ENCODE assay signal across 8 cellular contexts in genomic region chr17:74972973-74973328, GRCh38. TPM values are rescaled to one million over a fixed set of nuclear protein-coding genes. Genes with fewer than 3 reads are reported as not detected.
A peak's percentile ranks its signal among the peaks of the same experiment; 100 is the strongest.
DNase-seq lines count a peak whose midpoint lies in the region; ATAC-seq, FAIRE-seq and TF ChIP-seq lines count a peak whose summit lies in the region.

No MANE protein-coding gene starts in this region.

- no peaks in the 10 kb centered on the region for H3K36me3 ChIP-seq in GM12878 (ENCODE audit: control insufficient read depth in 2 of 2, insufficient read depth in 2 of 2, low read length in 1 of 2)
- H3K36me3 ChIP-seq in mesenchymal stem cell (ENCODE audit: control insufficient read depth in 1 of 2, insufficient read depth in 2 of 2, low read depth in 1 of 2, low read length in 2 of 2): no peaks in the 10 kb centered on the region
- no peaks in the 10 kb centered on the region for H3K36me3 ChIP-seq in tibial nerve

- RAD21 ChIA-PET in GM12878 (lab: Charles Lee; ENCODE audit: unreplicated experiment): interaction anchor here (1.0 kb wide), 1 partner anchor 40 kb away, joined by 3 read pairs; no protein-coding TSS in a partner anchor

- H3K4ac ChIP-seq in mesenchymal stem cell (ENCODE audit: low read depth in 1 of 2, low read length in 2 of 2): no peak overlapping the region

- H3K4me3 ChIP-seq in GM12878 (no peak overlapping the region), mesenchymal stem cell (ENCODE audit: insufficient read depth in 1 of 2, low read depth in 1 of 2, low read length in 2 of 2) (peak overlapping the region in 1 of 2 experiments; percentile 61), tibial nerve (peak overlapping the region in 3 of 4 donors; percentile 34 to 55 (median 54))

- TF ChIP-seq CTCF in GM12878 (IDR thresholded peaks at IDR 0.05 in 2 of 3, conservative IDR thresholded peaks at IDR 0.05 in 1 of 3; ENCODE audit: control insufficient read depth in 2 of 3, extremely low read depth in 1 of 3, insufficient read depth in 1 of 3, low read depth in 3 of 3, low read length in 3 of 3) (no peak), tibial nerve (IDR thresholded peaks at IDR 0.05) (no peak)

- H3K9ac ChIP-seq in GM12878 (ENCODE audit: control insufficient read depth, insufficient read depth, low read length): no peak overlapping the region
- H3K9ac ChIP-seq in mesenchymal stem cell (ENCODE audit: low read length): no peak overlapping the region

- BruUV-seq in GM12878 (replicated peaks; lab: Mats Ljungman, UMichigan): no TSS peak

- CTCF ChIA-PET in activated CD8-positive, alpha-beta memory T cell treated with anti-CD3 and anti-CD28 coated beads, Interleukin-2, amount 10 ng/mL, durations not matched to agents 7 days and 5 days (lab: Charles Lee): interaction anchor here (0.8 to 8.8 kb wide), 6 partner anchors 11 to 141 kb away, joined by 3 to 80 read pairs (median 8); partner anchors contain the start of gene MRPL58
- CTCF ChIA-PET in GM12878 (lab: Yijun Ruan, JAX): interaction anchor here (1.2 to 12.7 kb wide), 4 partner anchors 11 to 229 kb away, joined by 4 to 92 read pairs (median 6); partner anchors contain the start of gene MRPL58

- no peak overlapping the region for H2BK12ac ChIP-seq in mesenchymal stem cell (ENCODE audit: low read length in 2 of 2)

- TF ChIP-seq EP300 in GM12878 (IDR thresholded peaks at IDR 0.05; ENCODE audit: borderline replicate concordance in 1 of 2, control insufficient read depth in 1 of 2, low read depth in 2 of 2, low read length in 2 of 2) (no peak), tibial nerve (IDR thresholded peaks at IDR 0.05) (no peak)

- peaks cover 6% of the 10 kb centered on the region for H3K4me1 Mint-ChIP-seq in activated CD8-positive, alpha-beta memory T cell treated with anti-CD3 and anti-CD28 coated beads, Interleukin-2, amount 10 ng/mL, durations not matched to agents 7 days and 5 days

- no peak overlapping the region for H4K91ac ChIP-seq in mesenchymal stem cell (ENCODE audit: low read length)

- intact Hi-C loops in GM12878 (cut with micrococcal nuclease; ENCODE audit: unreplicated experiment): no loop called here

- WGBS in GM12878 (ENCODE audit: insufficient coverage, insufficient replicate concordance, low lambda C conversion rate, missing lambda C conversion rate): 16% methylated on average over 16 of the region's 17 CpGs
- 28% methylated on average over 13 of the region's 17 CpGs for WGBS in mesenchymal stem cell
- WGBS in tibial nerve, 2 donors: 12 to 14% methylated on average over 17 of the region's 17 CpGs

- H2BK15ac ChIP-seq in mesenchymal stem cell (ENCODE audit: low read depth, poor library complexity, severe bottlenecking): no peak overlapping the region

- no peak overlapping the region for H3K23ac ChIP-seq in mesenchymal stem cell (ENCODE audit: low read length in 2 of 2)

- H3K27ac Mint-ChIP-seq in activated CD8-positive, alpha-beta memory T cell treated with anti-CD3 and anti-CD28 coated beads, Interleukin-2, amount 10 ng/mL, durations not matched to agents 7 days and 5 days: no peak overlapping the region

- POLR2A ChIA-PET in GM12878 (lab: Charles Lee): interaction anchor here (0.6 to 1.5 kb wide), 2 partner anchors 10 to 460 kb away, joined by 3 to 6 read pairs; no protein-coding TSS in a partner anchor

- no peak for ATAC-seq in activated CD8-positive, alpha-beta memory T cell treated with anti-CD3 and anti-CD28 coated beads, Interleukin-2, amount 10 ng/mL, durations not matched to agents 7 days and 5 days
- ATAC-seq in GM12878 (no peak; the same call in 2 of the 3 replicates), HG02973 (IDR thresholded peaks at IDR 0.05; ENCODE audit: unreplicated experiment) (no peak), GM19397 (IDR thresholded peaks at IDR 0.05; ENCODE audit: unreplicated experiment) (no peak)

- peak overlapping the region; percentile 83 for H3K4me2 ChIP-seq in GM12878 (ENCODE audit: control insufficient read depth, insufficient read depth)
- H3K4me2 ChIP-seq in mesenchymal stem cell (ENCODE audit: low read length, poor library complexity, severe bottlenecking): peak overlapping the region; percentile 86

- H3K4me1 ChIP-seq in GM12878 (ENCODE audit: control insufficient read depth, insufficient read depth, low read length) (no peaks in the 10 kb centered on the region), mesenchymal stem cell (ENCODE audit: control insufficient read depth, insufficient read depth, low read depth, low read length) (peaks cover 13% of the 10 kb centered on the region), tibial nerve (peaks cover 0 to 16% (median 11%) of the 10 kb centered on the region in 4 donors)

- H3K9me3 Mint-ChIP-seq in activated CD8-positive, alpha-beta memory T cell treated with anti-CD3 and anti-CD28 coated beads, Interleukin-2, amount 10 ng/mL, durations not matched to agents 7 days and 5 days (ENCODE audit: low read depth): no peaks in the 10 kb centered on the region

- in situ Hi-C loops in GM12878 (cut with MboI): no loop called here

- FAIRE-seq in GM12878 (lab: Jason Lieb, UNC): no peak

- no peak overlapping the region for H3K18ac ChIP-seq in mesenchymal stem cell (ENCODE audit: low read depth in 1 of 2, low read length in 2 of 2)

- H2AFZ ChIP-seq in GM12878 (ENCODE audit: control insufficient read depth, low read depth, low read length) (no peak overlapping the region; the same call in 1 of the 2 replicates), mesenchymal stem cell (ENCODE audit: low read depth, low read length) (no peak overlapping the region)

- H3K36me3 Mint-ChIP-seq in activated CD8-positive, alpha-beta memory T cell treated with anti-CD3 and anti-CD28 coated beads, Interleukin-2, amount 10 ng/mL, durations not matched to agents 7 days and 5 days: no peaks in the 10 kb centered on the region

- H3K27me3 ChIP-seq in GM12878 (replicated peaks in 1 of 2; ENCODE audit: control insufficient read depth in 2 of 2, insufficient read depth in 2 of 2, low read length in 1 of 2): peaks cover 7 to 11% of the 10 kb centered on the region in 2 experiments; a peak in 3 of 4 replicates
- peaks cover 34 to 58% of the 10 kb centered on the region in 2 experiments for H3K27me3 ChIP-seq in mesenchymal stem cell (ENCODE audit: control insufficient read depth in 1 of 2, insufficient read depth in 1 of 2, low read length in 2 of 2)
- peaks cover 0 to 36% of the 10 kb centered on the region in 2 donors for H3K27me3 ChIP-seq in tibial nerve

- H3K9me3 ChIP-seq in GM12878 (replicated peaks; ENCODE audit: control insufficient read depth, insufficient read depth, low read length) (no peaks in the 10 kb centered on the region), mesenchymal stem cell (ENCODE audit: control insufficient read depth, low read length) (no peaks in the 10 kb centered on the region), tibial nerve (no peaks in the 10 kb centered on the region)

- SMC1A ChIA-PET in GM12878 (lab: Charles Lee; ENCODE audit: uncharacterized antibody, unreplicated experiment): interaction anchor here (1.7 kb wide), 1 partner anchor 11 kb away, joined by 6 read pairs; no protein-coding TSS in a partner anchor

- no peaks in the 10 kb centered on the region for H3K79me2 ChIP-seq in GM12878 (ENCODE audit: control insufficient read depth, insufficient read depth, low read length)

- no peak for DNase-seq in activated CD8-positive, alpha-beta memory T cell treated with anti-CD3 and anti-CD28 coated beads, Interleukin-2, amount 10 ng/mL, durations not matched to agents 7 days and 5 days
- DNase-seq in activated CD8-positive, alpha-beta memory T cell treated with anti-CD3 and anti-CD28 coated beads for 24 hours: no peak
- no peak for DNase-seq in GM12878 (ENCODE audit: low read depth, low spot score)
- no peak for DNase-seq in mesenchymal stem cell
- no peak for DNase-seq in tibial nerve (ENCODE audit: low spot score in 2 of 2)
- DNase-seq in NCI-H774 (lab: John Stamatoyannopoulos, UW): no peak

- TF ChIP-seq POLR2A in GM12878 (IDR thresholded peaks at IDR 0.05; ENCODE audit: low read depth, low read length): no peak
- TF ChIP-seq POLR2A in tibial nerve (IDR thresholded peaks at IDR 0.05): no peak

- no peak overlapping the region for H2AK5ac ChIP-seq in mesenchymal stem cell (ENCODE audit: low read length, severe bottlenecking)

- no peak overlapping the region for H4K8ac ChIP-seq in mesenchymal stem cell (ENCODE audit: low read length)

- H2BK5ac ChIP-seq in mesenchymal stem cell (ENCODE audit: low read depth, low read length, poor library complexity, severe bottlenecking): no peak overlapping the region

- H4K20me1 ChIP-seq in GM12878 (ENCODE audit: control insufficient read depth, insufficient read depth): no peaks in the 10 kb centered on the region

- no peak for TF ChIP-seq RAD21 in GM12878 (IDR thresholded peaks at IDR 0.05; ENCODE audit: insufficient read depth, low read depth, low read length)

- peak overlapping the region; percentile 60 for H3K4me3 Mint-ChIP-seq in activated CD8-positive, alpha-beta memory T cell treated with anti-CD3 and anti-CD28 coated beads, Interleukin-2, amount 10 ng/mL, durations not matched to agents 7 days and 5 days

- H3K27ac ChIP-seq in GM12878 (ENCODE audit: control insufficient read depth, insufficient read depth) (no peak overlapping the region), mesenchymal stem cell (ENCODE audit: low read length, poor library complexity, severe bottlenecking) (no peak overlapping the region), tibial nerve (peak overlapping the region in 2 of 4 donors; percentile 14 to 66)

- no peak overlapping the region for H2BK120ac ChIP-seq in mesenchymal stem cell (ENCODE audit: low read depth, low read length)

- peaks cover 39% of the 10 kb centered on the region for H3K27me3 Mint-ChIP-seq in activated CD8-positive, alpha-beta memory T cell treated with anti-CD3 and anti-CD28 coated beads, Interleukin-2, amount 10 ng/mL, durations not matched to agents 7 days and 5 days

- no peak overlapping the region for H3K14ac ChIP-seq in mesenchymal stem cell (ENCODE audit: low read length in 2 of 2)

- no peaks in the 10 kb centered on the region for H3K79me1 ChIP-seq in mesenchymal stem cell (replicated peaks; ENCODE audit: low read length, poor library complexity, severe bottlenecking)

RNA-seq across cellular contexts. Expression of gene HID1, which starts 0.4 kb away (rescaled TPM):
- not detected for total RNA-seq in activated CD8-positive, alpha-beta memory T cell treated with anti-CD3 and anti-CD28 coated beads, Interleukin-2, amount 10 ng/mL, durations not matched to agents 7 days and 5 days
- total RNA-seq in GM12878 (2013; cell fraction: nucleolus; rRNA removed): 0.21 TPM in 1 of 2 replicates, not detected in the other
- total RNA-seq in GM12878 (2014; rRNA removed) (0.40 and 0.54 TPM in 2 replicates), GM12878 (2014; rRNA removed; fragmentation: Illumina TruSeq; extraction: Trizol) (0.04 TPM in 1 of 2 replicates, not detected in the other), GM12878 (2021) (0.37 and 0.77 TPM in 2 replicates), tibial nerve (10 to 100 TPM in 1 of 4 donors, 1 to 10 TPM in 3; 5.7 to 11.6 (median 8.9) TPM)
- 0.41 TPM for polyA plus RNA-seq in GM12878 (2011; ENCODE audit: low read depth)
- polyA plus RNA-seq in GM12878 (2011; rRNA removed) (0.14 and 0.69 TPM in 2 replicates), GM12878 (2014; fragmentation: Illumina TruSeq; extraction: Trizol) (0.09 and 0.30 TPM in 2 replicates), GM12878 (2014; fragmentation: Nextera tagmentation; extraction: Ambion mirVana) (not detected), GM12878 (2014; rRNA removed) (0.12 and 0.51 TPM in 2 replicates), GM12878 (2016; fragmentation: Nextera tagmentation; extraction: Ambion mirVana) (under 1 TPM; 0.24 to 0.63 TPM)
- 0.10 and 0.13 TPM in 2 replicates for polyA plus RNA-seq in GM12878 (2011; cell fraction: cytosol; rRNA removed)
- polyA plus RNA-seq in GM12878 (2011; cell fraction: nucleus; rRNA removed): 1.5 and 2.0 TPM in 2 replicates
- 0.87 and 1.8 TPM in 2 replicates for polyA plus RNA-seq in GM12878 (2012)
- 0.37 and 0.62 TPM in 2 replicates for polyA minus RNA-seq in GM12878 (2011; rRNA and poly(A)+ RNA removed)
- not detected in 2 replicates for polyA minus RNA-seq in GM12878 (2011; cell fraction: cytosol; rRNA and poly(A)+ RNA removed)
- polyA minus RNA-seq in GM12878 (2011; cell fraction: nucleus; rRNA and poly(A)+ RNA removed): 0.12 and 0.57 TPM in 2 replicates
- 1.4 TPM for polyA plus RNA-seq in mesenchymal stem cell (2013, experiment 1 of 2)
- polyA plus RNA-seq in mesenchymal stem cell (2013, experiment 2 of 2): 1.5 TPM

RNA-seq across cellular contexts. Expression of gene CDR2L, which starts 14.5 kb away (rescaled TPM):
- under 1 TPM; 0.32 to 0.47 TPM for total RNA-seq in activated CD8-positive, alpha-beta memory T cell treated with anti-CD3 and anti-CD28 coated beads, Interleukin-2, amount 10 ng/mL, durations not matched to agents 7 days and 5 days
- not detected in 2 replicates for total RNA-seq in GM12878 (2013; cell fraction: nucleolus; rRNA removed)
- total RNA-seq in GM12878 (2014; rRNA removed) (0.05 TPM in 1 of 2 replicates, not detected in the other), GM12878 (2014; rRNA removed; fragmentation: Illumina TruSeq; extraction: Trizol) (0.04 TPM in 1 of 2 replicates, not detected in the other), GM12878 (2021) (0.05 and 0.18 TPM in 2 replicates), tibial nerve (10 to 100 TPM; 10.7 to 19.2 (median 13.9) TPM)
- not detected for polyA plus RNA-seq in GM12878 (2011; ENCODE audit: low read depth)
- polyA plus RNA-seq in GM12878 (2011; rRNA removed) (0.03 TPM in 1 of 2 replicates, not detected in the other), GM12878 (2014; fragmentation: Illumina TruSeq; extraction: Trizol) (not detected in 2 replicates), GM12878 (2014; fragmentation: Nextera tagmentation; extraction: Ambion mirVana) (not detected), GM12878 (2014; rRNA removed) (0.03 TPM in 1 of 2 replicates, not detected in the other), GM12878 (2016; fragmentation: Nextera tagmentation; extraction: Ambion mirVana) (under 1 TPM in 1 of 2 experiments, not detected in 1; 0.04 TPM)
- 0.05 TPM in 1 of 2 replicates, not detected in the other for polyA plus RNA-seq in GM12878 (2011; cell fraction: cytosol; rRNA removed)
- polyA plus RNA-seq in GM12878 (2011; cell fraction: nucleus; rRNA removed): 0.06 TPM in 1 of 2 replicates, not detected in the other
- polyA plus RNA-seq in GM12878 (2012): 0.08 TPM in 2 replicates
- polyA minus RNA-seq in GM12878 (2011; rRNA and poly(A)+ RNA removed): not detected in 2 replicates
- polyA minus RNA-seq in GM12878 (2011; cell fraction: cytosol; rRNA and poly(A)+ RNA removed): 0.31 and 0.53 TPM in 2 replicates
- 0.10 TPM in 1 of 2 replicates, not detected in the other for polyA minus RNA-seq in GM12878 (2011; cell fraction: nucleus; rRNA and poly(A)+ RNA removed)
- polyA plus RNA-seq in mesenchymal stem cell (2013, experiment 1 of 2): 30.2 TPM
- polyA plus RNA-seq in mesenchymal stem cell (2013, experiment 2 of 2): 29.7 TPM

RNA-seq across cellular contexts. Expression of gene OTOP3, which starts 37.3 kb away (rescaled TPM):
- not detected for total RNA-seq in activated CD8-positive, alpha-beta memory T cell treated with anti-CD3 and anti-CD28 coated beads, Interleukin-2, amount 10 ng/mL, durations not matched to agents 7 days and 5 days
- not detected in 2 replicates for total RNA-seq in GM12878 (2013; cell fraction: nucleolus; rRNA removed)
- not detected in 2 replicates for total RNA-seq in GM12878 (2014; rRNA removed)
- not detected in 2 replicates for total RNA-seq in GM12878 (2014; rRNA removed; fragmentation: Illumina TruSeq; extraction: Trizol)
- not detected in 2 replicates for total RNA-seq in GM12878 (2021)
- polyA plus RNA-seq in GM12878 (2011; ENCODE audit: low read depth): not detected
- polyA plus RNA-seq in GM12878 (2011; rRNA removed): 0.03 TPM in 1 of 2 replicates, not detected in the other
- 0.09 and 0.12 TPM in 2 replicates for polyA plus RNA-seq in GM12878 (2011; cell fraction: cytosol; rRNA removed)
- polyA plus RNA-seq in GM12878 (2011; cell fraction: nucleus; rRNA removed): 0.04 and 0.10 TPM in 2 replicates
- 0.04 TPM in 1 of 2 replicates, not detected in the other for polyA plus RNA-seq in GM12878 (2012)
- not detected in 2 replicates for polyA plus RNA-seq in GM12878 (2014; fragmentation: Illumina TruSeq; extraction: Trizol)
- not detected for polyA plus RNA-seq in GM12878 (2014; fragmentation: Nextera tagmentation; extraction: Ambion mirVana)
- 0.06 TPM in 1 of 2 replicates, not detected in the other for polyA plus RNA-seq in GM12878 (2014; rRNA removed)
- not detected for polyA plus RNA-seq in GM12878 (2016; fragmentation: Nextera tagmentation; extraction: Ambion mirVana)
- 0.21 TPM in 1 of 2 replicates, not detected in the other for polyA minus RNA-seq in GM12878 (2011; rRNA and poly(A)+ RNA removed)
- polyA minus RNA-seq in GM12878 (2011; cell fraction: cytosol; rRNA and poly(A)+ RNA removed): not detected in 2 replicates
- polyA minus RNA-seq in GM12878 (2011; cell fraction: nucleus; rRNA and poly(A)+ RNA removed): not detected in 2 replicates
- polyA plus RNA-seq in mesenchymal stem cell (2013, experiment 1 of 2): not detected
- not detected for polyA plus RNA-seq in mesenchymal stem cell (2013, experiment 2 of 2)
- total RNA-seq in tibial nerve: not detected

RNA-seq across cellular contexts. Expression of gene MRPL58, which starts 39.5 kb away (rescaled TPM):
- 10 to 100 TPM; 45.9 to 53.1 TPM for total RNA-seq in activated CD8-positive, alpha-beta memory T cell treated with anti-CD3 and anti-CD28 coated beads, Interleukin-2, amount 10 ng/mL, durations not matched to agents 7 days and 5 days
- 3.2 and 3.4 TPM in 2 replicates for total RNA-seq in GM12878 (2013; cell fraction: nucleolus; rRNA removed)
- total RNA-seq in GM12878 (2014; rRNA removed): 64.3 and 65.6 TPM in 2 replicates
- 39.5 and 46.3 TPM in 2 replicates for total RNA-seq in GM12878 (2014; rRNA removed; fragmentation: Illumina TruSeq; extraction: Trizol)
- 43.0 and 44.0 TPM in 2 replicates for total RNA-seq in GM12878 (2021)
- polyA plus RNA-seq in GM12878 (2011; ENCODE audit: low read depth): 28.1 TPM
- 53.5 and 60.3 TPM in 2 replicates for polyA plus RNA-seq in GM12878 (2011; rRNA removed)
- polyA plus RNA-seq in GM12878 (2011; cell fraction: cytosol; rRNA removed): 38.0 and 49.9 TPM in 2 replicates
- polyA plus RNA-seq in GM12878 (2011; cell fraction: nucleus; rRNA removed): 23.0 and 24.4 TPM in 2 replicates
- 25.5 and 28.9 TPM in 2 replicates for polyA plus RNA-seq in GM12878 (2012)
- polyA plus RNA-seq in GM12878 (2014; fragmentation: Illumina TruSeq; extraction: Trizol): 51.1 and 52.2 TPM in 2 replicates
- 10 to 100 TPM; 23.0 to 43.7 TPM for polyA plus RNA-seq in GM12878 (2014; fragmentation: Nextera tagmentation; extraction: Ambion mirVana)
- 60.0 and 73.2 TPM in 2 replicates for polyA plus RNA-seq in GM12878 (2014; rRNA removed)
- 10 to 100 TPM; 52.7 to 59.2 TPM for polyA plus RNA-seq in GM12878 (2016; fragmentation: Nextera tagmentation; extraction: Ambion mirVana)
- polyA minus RNA-seq in GM12878 (2011; rRNA and poly(A)+ RNA removed): 13.5 and 16.6 TPM in 2 replicates
- 8.0 and 11.3 TPM in 2 replicates for polyA minus RNA-seq in GM12878 (2011; cell fraction: cytosol; rRNA and poly(A)+ RNA removed)
- polyA minus RNA-seq in GM12878 (2011; cell fraction: nucleus; rRNA and poly(A)+ RNA removed): 3.5 and 5.5 TPM in 2 replicates
- 30.1 TPM for polyA plus RNA-seq in mesenchymal stem cell (2013, experiment 1 of 2)
- 29.8 TPM for polyA plus RNA-seq in mesenchymal stem cell (2013, experiment 2 of 2)
- total RNA-seq in tibial nerve: 10 to 100 TPM; 32.1 to 51.9 (median 46.0) TPM

RNA-seq across cellular contexts. Expression of gene OTOP2, which starts 48.9 kb away (rescaled TPM):
- total RNA-seq in activated CD8-positive, alpha-beta memory T cell treated with anti-CD3 and anti-CD28 coated beads, Interleukin-2, amount 10 ng/mL, durations not matched to agents 7 days and 5 days: not detected
- not detected in 2 replicates for total RNA-seq in GM12878 (2013; cell fraction: nucleolus; rRNA removed)
- total RNA-seq in GM12878 (2014; rRNA removed) (not detected in 2 replicates), GM12878 (2014; rRNA removed; fragmentation: Illumina TruSeq; extraction: Trizol) (not detected in 2 replicates), GM12878 (2021) (not detected in 2 replicates), tibial nerve (not detected)
- polyA plus RNA-seq in GM12878 (2011; ENCODE audit: low read depth): not detected
- polyA plus RNA-seq in GM12878 (2011; rRNA removed) (not detected in 2 replicates), GM12878 (2014; fragmentation: Illumina TruSeq; extraction: Trizol) (not detected in 2 replicates), GM12878 (2014; fragmentation: Nextera tagmentation; extraction: Ambion mirVana) (not detected), GM12878 (2014; rRNA removed) (not detected in 2 replicates), GM12878 (2016; fragmentation: Nextera tagmentation; extraction: Ambion mirVana) (not detected)
- not detected in 2 replicates for polyA plus RNA-seq in GM12878 (2011; cell fraction: cytosol; rRNA removed)
- not detected in 2 replicates for polyA plus RNA-seq in GM12878 (2011; cell fraction: nucleus; rRNA removed)
- 0.04 TPM in 1 of 2 replicates, not detected in the other for polyA plus RNA-seq in GM12878 (2012)
- polyA minus RNA-seq in GM12878 (2011; rRNA and poly(A)+ RNA removed): not detected in 2 replicates
- polyA minus RNA-seq in GM12878 (2011; cell fraction: cytosol; rRNA and poly(A)+ RNA removed): not detected in 2 replicates
- polyA minus RNA-seq in GM12878 (2011; cell fraction: nucleus; rRNA and poly(A)+ RNA removed): not detected in 2 replicates
- not detected for polyA plus RNA-seq in mesenchymal stem cell (2013, experiment 1 of 2)
- not detected for polyA plus RNA-seq in mesenchymal stem cell (2013, experiment 2 of 2)

Comparison
In these comparisons a context has a peak if more than half of its experiments do, and no peak if none do; other contexts are left out.
1. RNA of gene CDR2L, which starts 14.5 kb away (total RNA-seq): 10.7 to 19.2 TPM in tibial nerve; 0.32 to 0.47 TPM in activated CD8-positive, alpha-beta memory T cell treated with anti-CD3 and anti-CD28 coated beads, Interleukin-2, amount 10 ng/mL, durations not matched to agents 7 days and 5 days and 0.04 to 0.18 TPM in GM12878; every median in the first group is over 4 times any median in the second.